Comparison of ENCODE assay signal across 33 cellular contexts in the genomic region with DNA sequence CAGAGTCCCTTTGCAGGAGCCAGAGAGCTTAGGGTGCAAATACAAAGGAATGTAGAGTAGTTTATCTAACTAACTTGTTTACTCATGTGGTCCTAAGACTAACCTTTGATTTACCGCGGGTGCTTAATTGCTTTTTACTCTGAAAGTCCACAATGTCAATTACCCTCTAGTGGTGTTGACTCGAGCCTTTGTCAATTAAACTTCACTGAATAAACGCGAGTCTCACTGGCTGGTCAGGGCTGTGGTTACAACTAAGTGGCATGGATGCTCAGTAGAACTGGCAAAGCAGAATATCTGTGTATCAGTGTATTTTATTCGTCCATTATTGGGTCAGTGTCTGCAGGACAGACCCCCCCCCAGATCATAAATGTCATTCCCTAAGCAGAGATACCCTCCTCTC.
A peak's percentile ranks its signal among the peaks of the same experiment; 100 is the strongest.
DNase-seq lines count a peak whose midpoint lies in the region; ATAC-seq and TF ChIP-seq lines count a peak whose summit lies in the region.
"Had no signal": no experiment of that assay in that cellular context is flagged by ENCODE, and none has a peak within 500 bp of the region (broad histone marks: within the 10 kb centered on the region; RNA-seq: fewer than 3 reads in every experiment).

No MANE protein-coding gene starts in this region.

- no peak for TF ChIP-seq EP300 in esophagus muscularis mucosa (IDR thresholded peaks at IDR 0.05)

- no peak overlapping the region for H3K4me3 ChIP-seq in right atrium auricular region
- H3K4me3 ChIP-seq in NT2/D1 (ENCODE audit: insufficient read length, low read depth) = no peak overlapping the region
- H3K4me3 ChIP-seq in esophagus muscularis mucosa = no peak overlapping the region
- H3K4me3 ChIP-seq in left lung = no peak overlapping the region
- H3K4me3 ChIP-seq: A549; BLaER1; BLaER1 treated with 17β-estradiol and CSF1 and Interleukin-3, amounts not matched to agents 10 nM and 100 nM had no signal

- TF ChIP-seq CTCF in right atrium auricular region (IDR thresholded peaks at IDR 0.05) (no peak), esophagus muscularis mucosa (IDR thresholded peaks at IDR 0.05) (no peak), left lung (IDR thresholded peaks at IDR 0.05) (no peak)

- H3K27ac ChIP-seq in right atrium auricular region (no peak overlapping the region), esophagus muscularis mucosa (replicated peaks in 1 of 4) (no peak overlapping the region), left lung (no peak overlapping the region)
- H3K27ac ChIP-seq: 22Rv1; A549; BLaER1; BLaER1 treated with 17β-estradiol and CSF1 and Interleukin-3, amounts not matched to agents 10 nM and 100 nM; C4-2B had no signal

- ATAC-seq in left lung (peak; percentile 82), HG02970 (IDR thresholded peaks at IDR 0.05; ENCODE audit: low FRiP score, unreplicated experiment) (no peak), HG03159 (IDR thresholded peaks at IDR 0.05; ENCODE audit: unreplicated experiment) (no peak)
- ATAC-seq: A549; CD8-positive, alpha-beta T cell had no signal

- no peak for TF ChIP-seq POLR2A in esophagus muscularis mucosa (IDR thresholded peaks at IDR 0.05; ENCODE audit: low read depth)

- H3K4me1 ChIP-seq in right atrium auricular region (no peaks in the 10 kb centered on the region), NT2/D1 (ENCODE audit: insufficient read depth, insufficient read length) (no peaks in the 10 kb centered on the region), esophagus muscularis mucosa (no peaks in the 10 kb centered on the region), left lung (no peaks in the 10 kb centered on the region)
- H3K4me1 ChIP-seq: A549; BE2C; BLaER1; BLaER1 treated with 17β-estradiol and CSF1 and Interleukin-3, amounts not matched to agents 10 nM and 100 nM; Caco-2 had no signal

- DNase-seq in cardiac septum (ENCODE audit: low spot score) (peak; percentile 38), right atrium auricular region (ENCODE audit: low spot score) (no peak), NT2/D1 (ENCODE audit: low read depth, low spot score) (peak; percentile 5), esophagus muscularis mucosa (ENCODE audit: extremely low spot score) (peak; percentile 55), left lung (no peak), NCI-H446 (lab: John Stamatoyannopoulos, UW) (no peak)
- DNase-seq: 8988T; ACHN; AML-193; BE2C; C1 segment of cervical spinal cord; Caco-2; Calu3; CD4-positive, alpha-beta memory T cell; CD4-positive, alpha-beta T cell; CD4-positive, CD25-positive, alpha-beta regulatory T cell; CD8-positive, alpha-beta memory T cell; CD8-positive, alpha-beta T cell; COR-L47; DMS 273 treated with DMSO at 0.1 percent for 48 hours; DMS153; DMS53; DMS79; DMS79 treated with DMSO at 0.1 percent for 48 hours; DND-41; EL had no signal

- H3K36me3 ChIP-seq in right atrium auricular region (no peaks in the 10 kb centered on the region), NT2/D1 (ENCODE audit: insufficient read depth, insufficient read length, low read length) (no peaks in the 10 kb centered on the region), esophagus muscularis mucosa (no peaks in the 10 kb centered on the region), left lung (no peaks in the 10 kb centered on the region)
- H3K36me3 ChIP-seq: BE2C; BLaER1; BLaER1 treated with 17β-estradiol and CSF1 and Interleukin-3, amounts not matched to agents 10 nM and 100 nM had no signal

- no peaks in the 10 kb centered on the region for H3K27me3 ChIP-seq in right atrium auricular region
- no peaks in the 10 kb centered on the region for H3K27me3 ChIP-seq in NT2/D1 (ENCODE audit: insufficient read depth, insufficient read length)
- no peaks in the 10 kb centered on the region for H3K27me3 ChIP-seq in esophagus muscularis mucosa
- H3K27me3 ChIP-seq in left lung = no peaks in the 10 kb centered on the region
- H3K27me3 ChIP-seq: BE2C; BLaER1; BLaER1 treated with 17β-estradiol and CSF1 and Interleukin-3, amounts not matched to agents 10 nM and 100 nM had no signal

- 62% methylated on average over 6 of the region's 6 CpGs for WGBS in esophagus muscularis mucosa

- H3K9me3 ChIP-seq in right atrium auricular region = no peaks in the 10 kb centered on the region
- H3K9me3 ChIP-seq in NT2/D1 (ENCODE audit: insufficient read depth, low read length) = peaks cover 12% of the 10 kb centered on the region; the same call in 1 of the 2 replicates
- peaks cover 0 to 6% (median 2%) of the 10 kb centered on the region in 4 donors for H3K9me3 ChIP-seq in esophagus muscularis mucosa
- peaks cover 0 to 48% of the 10 kb centered on the region in 2 donors for H3K9me3 ChIP-seq in left lung
- H3K9me3 ChIP-seq: A549, BE2C, BLaER1, Caco-2 had no signal

- intact Hi-C loops in cardiac septum (cut with DNase I) = no loop called here
- intact Hi-C loops in esophagus muscularis mucosa (cut with DNase I) = no loop called here
- intact Hi-C loops in left lung (cut with DNase I) = no loop called here

- H3K9ac ChIP-seq in NT2/D1 (ENCODE audit: insufficient read length, low read depth) = no peak overlapping the region
- H3K9ac ChIP-seq: BLaER1; BLaER1 treated with 17β-estradiol and CSF1 and Interleukin-3, amounts not matched to agents 10 nM and 100 nM had no signal

Comparison
In these comparisons a context has a peak if more than half of its experiments do, and no peak if none do; other contexts are left out.
1. DNase-seq: peak in cardiac septum (single experiment), NT2/D1 (single experiment) and esophagus muscularis mucosa (single experiment); none in right atrium auricular region (single experiment), left lung (0 of 2) and NCI-H446 (0 of 2).